10 cellular contexts compared by ENCODE assay signal in genomic region chr7:101775181-101775580, GRCh38.
"Had no signal": no experiment of that assay in that cellular context is flagged by ENCODE, and none has a peak within 500 bp of the region (broad histone marks: within the 10 kb centered on the region; RNA-seq: fewer than 3 reads in every experiment).

No MANE protein-coding gene starts in this region.

- H3K27ac ChIP-seq: GM23248 had no signal

- H3K27ac Mint-ChIP-seq: H9, HFFc6 had no signal

- H3K9ac ChIP-seq: GM23248 had no signal

- FAIRE-seq: H1, H54 had no signal

- H3K4me3 ChIP-seq: GM23248, HAP-1 had no signal

- H3K4me3 Mint-ChIP-seq: H9, HFFc6 had no signal

- ATAC-seq: HCT116 had no signal

- H2AFZ ChIP-seq: GM23248 had no signal

- H3K9me3 Mint-ChIP-seq: H9, HFFc6 had no signal

- DNase-seq: GM23248, GOT3, H7, H9, HCEC 1CT, HFFc6 had no signal

- H3K9me3 ChIP-seq: HAP-1 had no signal

- H3K4me1 ChIP-seq: HAP-1 had no signal

- H3K36me3 ChIP-seq: HAP-1 had no signal
